ENCODE assay signal across 1 cellular context in genomic region chr4:141668200-141668599, GRCh38.
TF ChIP-seq lines count a peak whose summit lies in the region.

No MANE protein-coding gene starts in this region.

TF ChIP-seq in SK-N-SH treated with all-trans-retinoic acid at 6 μM for 48 hours, 23 proteins besides CTCF, POLR2A, EP300 and RAD21 (continued from another document):
- no peak for TF ChIP-seq PATZ1 (CRISPR knock-in tag; IDR thresholded peaks at IDR 0.05; ENCODE audit: borderline replicate concordance)
- TF ChIP-seq ZFP3 (CRISPR knock-in tag; IDR thresholded peaks at IDR 0.05): no peak
TF ChIP-seq in SK-N-SH treated with all-trans-retinoic acid at 6 μM for 48 hours: peak in this region for 0.
